In the genomic region with DNA sequence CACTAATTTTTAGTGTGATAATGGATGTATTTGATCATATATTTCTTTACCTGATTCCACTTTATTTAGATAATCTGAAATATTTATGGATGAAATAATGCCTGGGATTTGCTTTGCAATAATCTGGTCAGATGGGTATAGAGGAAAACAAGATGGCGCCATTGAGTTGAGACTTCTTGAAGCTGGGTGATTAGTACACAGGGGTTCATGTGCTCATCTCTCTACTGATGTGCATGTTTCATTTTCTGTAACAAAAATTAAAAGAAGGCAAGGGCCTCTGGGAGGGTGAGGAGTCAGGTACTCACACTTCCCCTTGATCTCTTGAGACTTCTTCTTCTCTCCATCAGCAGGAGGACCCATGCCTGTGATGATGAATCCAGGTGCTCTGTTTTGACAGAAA, we compare ENCODE assay signal across 26 cellular contexts.
DNase-seq lines count a peak whose midpoint lies in the region; ATAC-seq, FAIRE-seq and TF ChIP-seq lines count a peak whose summit lies in the region.
"Had no signal": no experiment of that assay in that cellular context is flagged by ENCODE, and none has a peak within 500 bp of the region (broad histone marks: within the 10 kb centered on the region; RNA-seq: fewer than 3 reads in every experiment).

No MANE protein-coding gene starts in this region.

- H3K4me2 ChIP-seq in OCI-LY3 (ENCODE audit: low read length) (no peak overlapping the region), HepG2 (ENCODE audit: low read depth, low read length) (no peak overlapping the region)

- H3K79me2 ChIP-seq in OCI-LY3 (ENCODE audit: low read length): no peaks in the 10 kb centered on the region
- H3K79me2 ChIP-seq in HepG2 (ENCODE audit: insufficient read depth, low read length): no peaks in the 10 kb centered on the region

- TF ChIP-seq CTCF in GM10266 (IDR thresholded peaks at IDR 0.05; ENCODE audit: control insufficient read depth, insufficient read depth, low read depth, missing control alignments) (no peak), OCI-LY3 (IDR thresholded peaks at IDR 0.05; ENCODE audit: low read depth, low read length) (peak; percentile 26; the same call in 1 of the 2 replicates), HepG2 (CRISPR knock-in tag; IDR thresholded peaks at IDR 0.05) (no peak)

- H3K9me3 ChIP-seq in OCI-LY3 (ENCODE audit: insufficient read depth, low read length) (no peaks in the 10 kb centered on the region), HepG2 (ENCODE audit: low read length) (no peaks in the 10 kb centered on the region)
- H3K9me3 ChIP-seq: SJCRH30 had no signal

- H3K27me3 ChIP-seq in OCI-LY3 (ENCODE audit: low read depth, low read length) (no peaks in the 10 kb centered on the region), HepG2 (ENCODE audit: control insufficient read depth in 1 of 2, insufficient read depth in 2 of 2, low read length in 2 of 2) (no peaks in the 10 kb centered on the region)
- H3K27me3 ChIP-seq: SJCRH30 had no signal

- in situ Hi-C loops in HepG2 (cut with HindIII; ENCODE audit: extremely low pct_ligation_motif_present, low pct_unique_long_range_greater_than_20kb): no loop called here

- H3K4me1 ChIP-seq in OCI-LY3 (ENCODE audit: low read length) (no peaks in the 10 kb centered on the region), HepG2 (ENCODE audit: insufficient read depth, low read length) (peaks cover 71% of the 10 kb centered on the region)
- H3K4me1 ChIP-seq: SJCRH30 had no signal

- ATAC-seq in HepG2: no peak
- no peak for ATAC-seq in GM21825 (IDR thresholded peaks at IDR 0.05; ENCODE audit: unreplicated experiment)
- ATAC-seq in HG03095 (IDR thresholded peaks at IDR 0.05; ENCODE audit: unreplicated experiment): no peak
- ATAC-seq: CD8-positive, alpha-beta T cell; T-cell had no signal

- POLR2A ChIA-PET in HepG2 (lab: Yijun Ruan, JAX): no interaction called here

- H3K36me3 ChIP-seq in OCI-LY3 (replicated peaks; ENCODE audit: low read depth, low read length) (no peaks in the 10 kb centered on the region), HepG2 (replicated peaks in 1 of 2; ENCODE audit: control insufficient read depth in 1 of 2, insufficient read depth in 2 of 2, low read length in 2 of 2) (peaks cover 0 to 4% of the 10 kb centered on the region in 2 experiments; a peak in 2 of 5 replicates)
- H3K36me3 ChIP-seq: SJCRH30 had no signal

- CTCF ChIA-PET in HepG2 (lab: Yijun Ruan, JAX; ENCODE audit: low intra/inter-chr PET ratio, low total read pairs): no interaction called here

- no peak overlapping the region for H3K27ac Mint-ChIP-seq in activated CD4-positive, alpha-beta T cell treated with anti-CD3 and anti-CD28 coated beads, Interleukin-2, amount 10 ng/mL, durations not matched to agents 24 days and 14 days
- H3K27ac Mint-ChIP-seq: CD8-positive, alpha-beta T cell had no signal

- H2AFZ ChIP-seq in OCI-LY3 (ENCODE audit: low read depth, low read length) (no peak overlapping the region), HepG2 (ENCODE audit: low read length) (no peak overlapping the region)
- H2AFZ ChIP-seq: GM23248 had no signal

- H3K9ac ChIP-seq in OCI-LY3 (ENCODE audit: low read length): no peak overlapping the region
- H3K9ac ChIP-seq in HepG2 (ENCODE audit: insufficient read depth, low read depth, low read length): no peak overlapping the region
- H3K9ac ChIP-seq: GM23248 had no signal

- 95% methylated on average over 1 of the region's 1 CpG for WGBS in HepG2 (ENCODE audit: low lambda C conversion rate)

- no peak overlapping the region for H3K4me3 Mint-ChIP-seq in activated CD4-positive, alpha-beta T cell treated with anti-CD3 and anti-CD28 coated beads, Interleukin-2, amount 10 ng/mL, durations not matched to agents 24 days and 14 days
- H3K4me3 Mint-ChIP-seq: CD8-positive, alpha-beta T cell; H9; T-cell had no signal

- TF ChIP-seq POLR2A in HepG2 (IDR thresholded peaks at IDR 0.05; ENCODE audit: insufficient read depth in 1 of 2, low read depth in 2 of 2, low read length in 2 of 2): no peak

- no TSS peak for BruUV-seq in HepG2 (replicated peaks; lab: Mats Ljungman, UMichigan)

- peaks cover 4% of the 10 kb centered on the region for H3K9me3 Mint-ChIP-seq in activated CD4-positive, alpha-beta T cell treated with anti-CD3 and anti-CD28 coated beads, Interleukin-2, amount 10 ng/mL, durations not matched to agents 24 days and 14 days
- H3K9me3 Mint-ChIP-seq: CD8-positive, alpha-beta T cell; H9; T-cell had no signal

- no peak for FAIRE-seq in HepG2 (lab: Jason Lieb, UNC)
- FAIRE-seq: G401.6, RCC 7860 had no signal

- intact Hi-C loops in activated CD4-positive, alpha-beta T cell treated with anti-CD3 and anti-CD28 coated beads, Interleukin-2, amount 10 ng/mL, durations not matched to agents 24 days and 14 days (cut with micrococcal nuclease): no loop called here
- intact Hi-C loops in HepG2 (cut with micrococcal nuclease; ENCODE audit: unreplicated experiment): no loop called here

- H4K20me1 ChIP-seq in OCI-LY3 (ENCODE audit: insufficient read depth, low read length) (no peaks in the 10 kb centered on the region), HepG2 (ENCODE audit: insufficient read depth, low read length) (no peaks in the 10 kb centered on the region)

- H3K4me1 Mint-ChIP-seq in activated CD4-positive, alpha-beta T cell treated with anti-CD3 and anti-CD28 coated beads, Interleukin-2, amount 10 ng/mL, durations not matched to agents 24 days and 14 days: peaks cover 2% of the 10 kb centered on the region
- H3K4me1 Mint-ChIP-seq: T-cell had no signal

- no peak for TF ChIP-seq RAD21 in HepG2 (CRISPR knock-in tag; IDR thresholded peaks at IDR 0.05)

- H3K36me3 Mint-ChIP-seq in activated CD4-positive, alpha-beta T cell treated with anti-CD3 and anti-CD28 coated beads, Interleukin-2, amount 10 ng/mL, durations not matched to agents 24 days and 14 days (ENCODE audit: low read depth): peaks cover 46% of the 10 kb centered on the region

- H3K27me3 Mint-ChIP-seq in activated CD4-positive, alpha-beta T cell treated with anti-CD3 and anti-CD28 coated beads, Interleukin-2, amount 10 ng/mL, durations not matched to agents 24 days and 14 days: no peaks in the 10 kb centered on the region
- H3K27me3 Mint-ChIP-seq: T-cell had no signal

- H3K4me3 ChIP-seq in OCI-LY3 (ENCODE audit: low read length): no peak overlapping the region
- H3K4me3 ChIP-seq in HepG2 (replicated peaks in 1 of 3; ENCODE audit: insufficient read depth in 1 of 3, low read depth in 2 of 3, low read length in 3 of 3): no peak overlapping the region; a peak in 1 of 6 replicates
- H3K4me3 ChIP-seq: GM23248, SJCRH30 had no signal

- no peak for TF ChIP-seq EP300 in HepG2 (IDR thresholded peaks at IDR 0.05; ENCODE audit: low read depth in 2 of 2, low read length in 2 of 2)
- no peak for TF ChIP-seq EP300 in HepG2 (CRISPR knock-in tag; IDR thresholded peaks at IDR 0.05; ENCODE audit: borderline replicate concordance)

- DNase-seq in activated CD4-positive, alpha-beta T cell treated with anti-CD3 and anti-CD28 coated beads, Interleukin-2, amount 10 ng/mL, durations not matched to agents 24 days and 14 days: peak; percentile 27
- DNase-seq in activated CD4-positive, alpha-beta T cell treated with anti-CD3 and anti-CD28 coated beads for 48 hours: no peak
- DNase-seq in GM10266 (ENCODE audit: extremely low spot score): peak; percentile 14
- DNase-seq in HepG2 (ENCODE audit: low spot score): no peak
- DNase-seq in mucosa of gallbladder (ENCODE audit: low spot score): no peak
- DNase-seq: 8988T; C1 segment of cervical spinal cord; CD8-positive, alpha-beta T cell; DMS153; GM23248; H9; MM.1S; NCI-H1092; NCI-H1436 treated with DMSO at 0.1 percent for 48 hours; NCI-H1930; NCI-H226; NCI-H510A treated with DMSO at 0.1 percent for 48 hours; NCI-H774; OCI-M1; SJCRH30; T-cell had no signal

- no peak overlapping the region for H3K27ac ChIP-seq in OCI-LY3 (ENCODE audit: low read length)
- peak overlapping the region; percentile 75 for H3K27ac ChIP-seq in HepG2 (ENCODE audit: extremely low read length, insufficient read depth, low read length)
- H3K27ac ChIP-seq: GM23248, SJCRH30 had no signal

TF ChIP-seq in HepG2, 621 proteins besides CTCF, POLR2A, EP300 and RAD21:
- TF ChIP-seq E2F1 (CRISPR knock-in tag; IDR thresholded peaks at IDR 0.05): no peak
- no peak for TF ChIP-seq ZNF260 (CRISPR knock-in tag; IDR thresholded peaks at IDR 0.05; ENCODE audit: borderline replicate concordance, low read depth)
- TF ChIP-seq ZNF766 (CRISPR knock-in tag; IDR thresholded peaks at IDR 0.05; ENCODE audit: borderline replicate concordance): no peak
- no peak for TF ChIP-seq PHF20 (CRISPR knock-in tag; IDR thresholded peaks at IDR 0.05)
- TF ChIP-seq, protein P1, sequence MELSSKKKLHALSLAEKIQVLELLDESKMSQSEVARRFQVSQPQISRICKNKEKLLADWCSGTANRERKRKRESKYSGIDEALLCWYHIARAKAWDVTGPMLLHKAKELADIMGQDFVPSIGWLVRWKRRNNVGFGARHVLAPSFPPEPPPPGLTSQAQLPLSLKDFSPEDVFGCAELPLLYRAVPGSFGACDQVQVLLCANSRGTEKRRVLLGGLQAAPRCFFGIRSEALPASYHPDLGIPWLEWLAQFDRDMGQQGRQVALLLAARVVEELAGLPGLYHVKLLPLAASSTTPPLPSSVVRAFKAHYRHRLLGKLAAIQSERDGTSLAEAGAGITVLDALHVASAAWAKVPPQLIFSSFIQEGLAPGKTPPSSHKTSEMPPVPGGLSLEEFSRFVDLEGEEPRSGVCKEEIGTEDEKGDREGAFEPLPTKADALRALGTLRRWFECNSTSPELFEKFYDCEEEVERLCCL (CRISPR knock-in tag; IDR thresholded peaks at IDR 0.05; ENCODE audit: borderline replicate concordance): no peak
- no peak for TF ChIP-seq ZNF253 (CRISPR knock-in tag; IDR thresholded peaks at IDR 0.05; ENCODE audit: borderline replicate concordance)

Comparison
In these comparisons a context has a peak if more than half of its experiments do, and no peak if none do; other contexts are left out.
1. DNase-seq: peak in activated CD4-positive, alpha-beta T cell treated with anti-CD3 and anti-CD28 coated beads, Interleukin-2, amount 10 ng/mL, durations not matched to agents 24 days and 14 days (single experiment) and GM10266 (single experiment); none in activated CD4-positive, alpha-beta T cell treated with anti-CD3 and anti-CD28 coated beads for 48 hours (single experiment), HepG2 (single experiment) and mucosa of gallbladder (single experiment).